ENCODE assay signal across 28 cellular contexts in the genomic region with DNA sequence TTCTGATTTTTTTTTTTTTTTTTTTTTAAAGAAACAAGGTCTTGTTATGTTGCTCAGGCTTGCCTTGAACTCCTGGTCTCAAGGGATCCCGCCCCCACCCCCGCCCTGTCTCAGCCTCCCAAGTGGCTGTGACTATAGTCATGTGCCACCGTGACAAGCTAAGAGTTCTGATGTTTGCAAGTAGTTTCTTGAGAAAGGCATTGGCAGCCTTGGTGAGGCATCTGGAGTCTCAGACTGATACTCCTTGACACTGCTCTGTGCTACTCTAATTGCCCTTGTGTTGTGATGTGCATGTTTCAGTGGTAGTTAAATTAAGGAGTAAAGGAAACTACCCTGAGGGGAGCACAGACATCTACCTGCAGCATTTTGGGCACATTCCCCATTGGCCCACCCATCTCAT. TPM values are rescaled to one million over a fixed set of nuclear protein-coding genes. Genes with fewer than 3 reads are reported as not detected.
"Had no signal": no experiment of that assay in that cellular context is flagged by ENCODE, and none has a peak within 500 bp of the region (broad histone marks: within the 10 kb centered on the region; RNA-seq: fewer than 3 reads in every experiment).

No MANE protein-coding gene starts in this region.

- H3K9me3 Mint-ChIP-seq: activated CD4-positive, alpha-beta T cell treated with anti-CD3 and anti-CD28 coated beads, Interleukin-2, amount 10 ng/mL, durations not matched to agents 24 days and 14 days; activated naive CD4-positive, alpha-beta T cell treated with anti-CD3 and anti-CD28 coated beads, Interleukin-2, amount 10 ng/mL, durations not matched to agents 7 days and 5 days; activated naive CD4-positive, alpha-beta T cell treated with anti-CD3 and anti-CD28 coated beads, Interleukin-2, amount 50 U/mL, for 72 hours; activated naive CD8-positive, alpha-beta T cell treated with anti-CD3 and anti-CD28 coated beads, Interleukin-2, amount 50 U/mL, for 24 hours; activated T-cell treated with anti-CD3 and anti-CD28 coated beads, Interleukin-2, amount 50 U/mL, for 24 hours; activated T-helper 1 cell treated with anti-CD3 and anti-CD28 coated beads, Interleukin-12 subunit alpha, Interleukin-12 subunit beta, Interleukin-2, Interleukin-4 antibody, amounts not matched to agents 30 ng/mL and 10 ng/mL and 1 ng/mL, durations not matched to agents 14 hours and 24 hours and 36 hours; effector memory CD8-positive, alpha-beta T cell; WTC11 had no signal

- ATAC-seq: activated naive CD8-positive, alpha-beta T cell treated with anti-CD3 and anti-CD28 coated beads, Interleukin-2, amount 50 U/mL, for 24 hours; body of pancreas; effector memory CD8-positive, alpha-beta T cell; foreskin keratinocyte; gastrocnemius medialis; heart left ventricle; WTC11 had no signal

- H3K4me3 Mint-ChIP-seq: activated CD4-positive, alpha-beta T cell treated with anti-CD3 and anti-CD28 coated beads, Interleukin-2, amount 10 ng/mL, durations not matched to agents 24 days and 14 days; activated naive CD4-positive, alpha-beta T cell treated with anti-CD3 and anti-CD28 coated beads, Interleukin-2, amount 10 ng/mL, durations not matched to agents 7 days and 5 days; activated naive CD8-positive, alpha-beta T cell treated with anti-CD3 and anti-CD28 coated beads, Interleukin-2, amount 50 U/mL, for 24 hours; activated T-cell treated with anti-CD3 and anti-CD28 coated beads, Interleukin-2, amount 50 U/mL, for 24 hours; activated T-helper 1 cell treated with anti-CD3 and anti-CD28 coated beads, Interleukin-12 subunit alpha, Interleukin-12 subunit beta, Interleukin-2, Interleukin-4 antibody, amounts not matched to agents 30 ng/mL and 10 ng/mL and 1 ng/mL, durations not matched to agents 14 hours and 24 hours and 36 hours; effector memory CD8-positive, alpha-beta T cell; WTC11 had no signal

- H3K27ac Mint-ChIP-seq: activated CD4-positive, alpha-beta T cell treated with anti-CD3 and anti-CD28 coated beads, Interleukin-2, amount 10 ng/mL, durations not matched to agents 24 days and 14 days; activated naive CD4-positive, alpha-beta T cell treated with anti-CD3 and anti-CD28 coated beads, Interleukin-2, amount 50 U/mL, for 72 hours; activated naive CD8-positive, alpha-beta T cell treated with anti-CD3 and anti-CD28 coated beads, Interleukin-2, amount 50 U/mL, for 24 hours; activated T-cell treated with anti-CD3 and anti-CD28 coated beads, Interleukin-2, amount 50 U/mL, for 24 hours; activated T-helper 1 cell treated with anti-CD3 and anti-CD28 coated beads, Interleukin-12 subunit alpha, Interleukin-12 subunit beta, Interleukin-2, Interleukin-4 antibody, amounts not matched to agents 30 ng/mL and 10 ng/mL and 1 ng/mL, durations not matched to agents 14 hours and 24 hours and 36 hours; effector memory CD8-positive, alpha-beta T cell; WTC11 had no signal

- H3K4me1 Mint-ChIP-seq: activated naive CD8-positive, alpha-beta T cell treated with anti-CD3 and anti-CD28 coated beads, Interleukin-2, amount 50 U/mL, for 24 hours had no signal

- H3K36me3 Mint-ChIP-seq: activated naive CD4-positive, alpha-beta T cell treated with anti-CD3 and anti-CD28 coated beads, Interleukin-2, amount 10 ng/mL, durations not matched to agents 7 days and 5 days; activated naive CD4-positive, alpha-beta T cell treated with anti-CD3 and anti-CD28 coated beads, Interleukin-2, amount 50 U/mL, for 72 hours; WTC11 had no signal

- DNase-seq: activated CD4-positive, alpha-beta T cell treated with anti-CD3 and anti-CD28 coated beads for 1 hour; activated CD4-positive, alpha-beta T cell treated with anti-CD3 and anti-CD28 coated beads, Interleukin-2, amount 10 ng/mL, durations not matched to agents 24 days and 14 days; activated CD8-positive, alpha-beta memory T cell treated with anti-CD3 and anti-CD28 coated beads, Interleukin-2, amount 50 U/mL, for 48 hours; activated gamma-delta T cell; activated naive CD4-positive, alpha-beta T cell; activated naive CD4-positive, alpha-beta T cell treated with anti-CD3 and anti-CD28 coated beads, Interleukin-2, amount 10 ng/mL, durations not matched to agents 7 days and 5 days; activated naive CD8-positive, alpha-beta T cell treated with anti-CD3 and anti-CD28 coated beads, Interleukin-2, amount 50 U/mL, for 24 hours; activated T-cell treated with anti-CD3 and anti-CD28 coated beads for 4 hours; activated T-cell treated with anti-CD3 and anti-CD28 coated beads, Interleukin-2, amount 50 U/mL, for 24 hours; adrenal gland; amygdala; aorta; body of pancreas; caudate nucleus; cortex of kidney; dermis blood vessel endothelial cell; effector CD4-positive, alpha-beta T cell; effector memory CD8-positive, alpha-beta T cell; erythroblast; foreskin keratinocyte; gastrocnemius medialis; glutamatergic neuron; heart left ventricle had no signal

RNA-seq across cellular contexts. Expression of gene OR4E1, which starts 46.2 kb away (rescaled TPM):
- total RNA-seq: activated CD4-positive, alpha-beta T cell treated with anti-CD3 and anti-CD28 coated beads, Interleukin-2, amount 10 ng/mL, durations not matched to agents 24 days and 14 days; activated T-helper 1 cell treated with anti-CD3 and anti-CD28 coated beads, Interleukin-12 subunit alpha, Interleukin-12 subunit beta, Interleukin-2, Interleukin-4 antibody, amounts not matched to agents 30 ng/mL and 10 ng/mL and 1 ng/mL, durations not matched to agents 14 hours and 24 hours and 36 hours; adrenal gland; aorta; body of pancreas; chondrocyte; dermis blood vessel endothelial cell; esophagus muscularis mucosa; foreskin keratinocyte; gastrocnemius medialis; heart left ventricle; WTC11 had no signal
